ENCODE assay signal across 8 cellular contexts in genomic region chr16:3158498-3159314, GRCh38. TPM values are rescaled to one million over a fixed set of nuclear protein-coding genes. Genes with fewer than 3 reads are reported as not detected.
DNase-seq lines count a peak whose midpoint lies in the region; ATAC-seq and TF ChIP-seq lines count a peak whose summit lies in the region.

No MANE protein-coding gene starts in this region.

- H3K4me2 ChIP-seq in neural cell (ENCODE audit: low read length), result no peak overlapping the region

- intact Hi-C loops in stomach (cut with DNase I; ENCODE audit: low total_unique reads), result no loop called here

- H3K9me2 ChIP-seq in neural cell (ENCODE audit: insufficient read depth, low read length), result no peaks in the 10 kb centered on the region

- peak overlapping the region; percentile 77 for H3K9ac ChIP-seq in HUES6 (ENCODE audit: low read length)
- H3K9ac ChIP-seq in neural cell (ENCODE audit: low read length), result no peak overlapping the region

- 2 to 4% (median 3%) methylated on average over 54 to 72 of the region's 72 CpGs for WGBS in stomach, 5 donors

- TF ChIP-seq CTCF in AG04449 (IDR thresholded peaks at IDR 0.05; ENCODE audit: insufficient read depth, low read length, missing control alignments) (peak; percentile 3), RWPE2 (IDR thresholded peaks at IDR 0.05; ENCODE audit: poor library complexity, severe bottlenecking) (no peak), neural cell (IDR thresholded peaks at IDR 0.05; ENCODE audit: poor library complexity, severe bottlenecking) (no peak), stomach (IDR thresholded peaks at IDR 0.05) (no peak)

- TF ChIP-seq POLR2A in stomach (IDR thresholded peaks at IDR 0.05), result no peak

- peaks cover 3% of the 10 kb centered on the region; the same call in 1 of the 2 replicates for H3K4me1 ChIP-seq in HUES6 (ENCODE audit: control insufficient read depth, insufficient read depth, low read length)
- H3K4me1 ChIP-seq in RWPE2 (ENCODE audit: insufficient read depth, poor library complexity, severe bottlenecking), result no peaks in the 10 kb centered on the region
- peaks cover 6 to 28% (median 18%) of the 10 kb centered on the region in 4 donors for H3K4me1 ChIP-seq in stomach

- H4K20me1 ChIP-seq in neural cell (ENCODE audit: insufficient read depth), result no peaks in the 10 kb centered on the region

- peaks cover 9% of the 10 kb centered on the region for H3K27me3 ChIP-seq in HUES6 (ENCODE audit: control insufficient read depth, insufficient read depth, low read length)
- H3K27me3 ChIP-seq in RWPE2 (ENCODE audit: insufficient read depth, poor library complexity, severe bottlenecking), result no peaks in the 10 kb centered on the region
- peaks cover 41% of the 10 kb centered on the region for H3K27me3 ChIP-seq in neural cell (ENCODE audit: insufficient read depth, low read depth, low read length)
- H3K27me3 ChIP-seq in stomach, result peaks cover 0 to 20% (median 0%) of the 10 kb centered on the region in 3 donors

- TF ChIP-seq RAD21 in neural cell (conservative IDR thresholded peaks at IDR 0.05), result no peak

- peak overlapping the region; percentile 72 for H3K4me3 ChIP-seq in AG04449 (ENCODE audit: low read depth, low read length)
- peak overlapping the region; percentile 87 for H3K4me3 ChIP-seq in HUES6 (ENCODE audit: low read depth, low read length)
- H3K4me3 ChIP-seq in RWPE2 (ENCODE audit: severe bottlenecking), result peak overlapping the region; percentile 95
- peak overlapping the region; percentile 63 for H3K4me3 ChIP-seq in neural cell (ENCODE audit: low read length)
- peak overlapping the region; percentile 74 to 90 (median 78) for H3K4me3 ChIP-seq in stomach

- H3K9me3 ChIP-seq in HUES6 (ENCODE audit: control insufficient read depth, insufficient read depth, low read depth, low read length) (no peaks in the 10 kb centered on the region), RWPE2 (ENCODE audit: severe bottlenecking) (no peaks in the 10 kb centered on the region), neural cell (ENCODE audit: low read length) (no peaks in the 10 kb centered on the region), stomach (no peaks in the 10 kb centered on the region)

- DNase-seq in AG04449 (ENCODE audit: low read depth, low spot score) (no peak), RWPE2 (ENCODE audit: low spot score) (peak; percentile 97), fibroblast of the conjunctiva (ENCODE audit: low read depth) (peak; percentile 82), stomach (peak; percentile 90)
- peak; percentile 89 for DNase-seq in activated effector memory CD4-positive, alpha-beta T cell treated with Interleukin-2 at 50 U/mL for 16 hours

- no peak overlapping the region for H2AFZ ChIP-seq in neural cell (ENCODE audit: low read depth, low read length)

- POLR2A ChIA-PET in AG04449 (lab: Yijun Ruan, JAX), result interaction anchor here (0.6 to 1.4 kb wide), 6 partner anchors 9 to 138 kb away, joined by 3 to 7 read pairs (median 3); partner anchors contain the start of gene TNFRSF12A

- no peaks in the 10 kb centered on the region for H3F3A ChIP-seq in neural cell (ENCODE audit: insufficient read depth, low read length, poor library complexity, severe bottlenecking)

- H3K36me3 ChIP-seq in HUES6 (ENCODE audit: control insufficient read depth, insufficient read depth, low read length) (no peaks in the 10 kb centered on the region), RWPE2 (ENCODE audit: low read depth) (no peaks in the 10 kb centered on the region), neural cell (ENCODE audit: insufficient read depth, low read length) (no peaks in the 10 kb centered on the region), stomach (no peaks in the 10 kb centered on the region)

- H3K79me2 ChIP-seq in neural cell (replicated peaks; ENCODE audit: insufficient read depth, low read length), result no peaks in the 10 kb centered on the region

- ATAC-seq in GM18909 (IDR thresholded peaks at IDR 0.05; ENCODE audit: poor library complexity, unreplicated experiment), result peak; percentile 39
- peak; percentile 70 for ATAC-seq in RWPE2 (ENCODE audit: low read depth)

- H3K27ac ChIP-seq in HUES6 (ENCODE audit: low read depth, low read length), result no peak overlapping the region; the same call in 1 of the 2 replicates
- H3K27ac ChIP-seq in RWPE2 (ENCODE audit: poor library complexity, severe bottlenecking), result peak overlapping the region; percentile 71
- no peak overlapping the region for H3K27ac ChIP-seq in neural cell (ENCODE audit: low read length)
- H3K27ac ChIP-seq in stomach, result peak overlapping the region; percentile 86 to 96 (median 88)

- TF ChIP-seq EP300 in neural cell (conservative IDR thresholded peaks at IDR 0.05; ENCODE audit: poor library complexity, severe bottlenecking) (no peak), stomach (IDR thresholded peaks at IDR 0.05) (no peak)

- CTCF ChIA-PET in AG04449 (lab: Yijun Ruan, JAX), result interaction anchor here (0.7 to 2.3 kb wide), 8 partner anchors 9 to 127 kb away, joined by 3 to 9 read pairs (median 4); no protein-coding TSS in a partner anchor

TF ChIP-seq in neural cell, 6 proteins besides CTCF, POLR2A, EP300 and RAD21:
- TF ChIP-seq MXI1 (conservative IDR thresholded peaks at IDR 0.05; ENCODE audit: poor library complexity, severe bottlenecking), result no peak
- no peak for TF ChIP-seq TAF1 (IDR thresholded peaks at IDR 0.05; ENCODE audit: low read depth)
- TF ChIP-seq EZH2 (IDR thresholded peaks at IDR 0.05; ENCODE audit: borderline replicate concordance, insufficient read depth, low read length, poor library complexity, severe bottlenecking), result no peak
- no peak for TF ChIP-seq POLR2AphosphoS5 (IDR thresholded peaks at IDR 0.05)
- TF ChIP-seq REST (IDR thresholded peaks at IDR 0.05; ENCODE audit: borderline replicate concordance), result no peak

RNA-seq across cellular contexts. Expression of gene ZNF213, which starts 23.9 kb away (rescaled TPM):
- polyA plus RNA-seq in neural cell (5.1 and 9.8 TPM in 2 replicates), stomach (1 to 10 TPM; 5.8 to 6.7 (median 6.1) TPM)
- polyA minus RNA-seq in neural cell, result 11.6 and 17.0 TPM in 2 replicates
- total RNA-seq in stomach, result 10 to 100 TPM in 3 of 5 donors, 1 to 10 TPM in 2; 1.3 to 87.8 (median 20.0) TPM

RNA-seq across cellular contexts. Expression of gene OR1F1, which starts 29.3 kb away (rescaled TPM):
- 2.5 and 2.7 TPM in 2 replicates for polyA plus RNA-seq in neural cell
- 0.69 and 1.7 TPM in 2 replicates for polyA minus RNA-seq in neural cell
- total RNA-seq in stomach, result not detected
- not detected for polyA plus RNA-seq in stomach

RNA-seq across cellular contexts. Expression of gene ZNF205, which starts 46.3 kb away (rescaled TPM):
- polyA plus RNA-seq in neural cell (30.0 and 39.4 TPM in 2 replicates), stomach (10 to 100 TPM; 16.6 to 27.5 (median 20.9) TPM)
- 26.9 and 31.9 TPM in 2 replicates for polyA minus RNA-seq in neural cell
- total RNA-seq in stomach, result 10 to 100 TPM in 1 of 5 donors, 1 to 10 TPM in 3, under 1 TPM in 1; 0.87 to 21.9 (median 5.5) TPM

RNA-seq across cellular contexts. Expression of gene ZSCAN10, which starts 59.6 kb away (rescaled TPM):
- 0.10 TPM in 1 of 2 replicates, not detected in the other for polyA plus RNA-seq in neural cell
- polyA minus RNA-seq in neural cell, result not detected in 2 replicates
- total RNA-seq in stomach, result not detected
- polyA plus RNA-seq in stomach, result not detected

Comparison
In these comparisons a context has a peak if more than half of its experiments do, and no peak if none do; other contexts are left out.
1. H3K27ac ChIP-seq: peak in RWPE2 (single experiment) and stomach (5 of 5); none in HUES6 (single experiment) and neural cell (single experiment).
2. Peak in every context shown above with its lines, with median percentiles within 50 percentile points of each other: H3K4me3 ChIP-seq.